ENCODE assay signal across 16 cellular contexts in genomic region chr11:3684129-3684685, GRCh38. TPM values are rescaled to one million over a fixed set of nuclear protein-coding genes. Genes with fewer than 3 reads are reported as not detected.
A peak's percentile ranks its signal among the peaks of the same experiment; 100 is the strongest.
DNase-seq lines count a peak whose midpoint lies in the region; ATAC-seq and TF ChIP-seq lines count a peak whose summit lies in the region.
"Had no signal": no experiment of that assay in that cellular context is flagged by ENCODE, and none has a peak within 500 bp of the region (broad histone marks: within the 10 kb centered on the region; RNA-seq: fewer than 3 reads in every experiment).

No MANE protein-coding gene starts in this region.

- peak overlapping the region; percentile 16 for H3K27ac Mint-ChIP-seq in osteocyte (ENCODE audit: unreplicated experiment)
- H3K27ac Mint-ChIP-seq: CD4-positive, alpha-beta T cell had no signal

- no peak for ATAC-seq in GM21381 (IDR thresholded peaks at IDR 0.05; ENCODE audit: unreplicated experiment)
- no peak for ATAC-seq in HG03469 (IDR thresholded peaks at IDR 0.05; ENCODE audit: unreplicated experiment)

- H3K9me3 Mint-ChIP-seq in osteocyte (ENCODE audit: unreplicated experiment), result no peaks in the 10 kb centered on the region
- H3K9me3 Mint-ChIP-seq: CD4-positive, alpha-beta T cell had no signal

- peaks cover 58% of the 10 kb centered on the region for H3K36me3 Mint-ChIP-seq in osteocyte (ENCODE audit: unreplicated experiment)

- no peak for TF ChIP-seq CTCF in osteocyte (IDR thresholded peaks at IDR 0.05)

- no peaks in the 10 kb centered on the region for H3K27me3 Mint-ChIP-seq in osteocyte (ENCODE audit: unreplicated experiment)
- H3K27me3 Mint-ChIP-seq: CD4-positive, alpha-beta T cell had no signal

- no peak overlapping the region for H3K4me3 Mint-ChIP-seq in osteocyte (ENCODE audit: unreplicated experiment)
- H3K4me3 Mint-ChIP-seq: CD4-positive, alpha-beta T cell had no signal

- H3K4me1 Mint-ChIP-seq in osteocyte (ENCODE audit: unreplicated experiment), result peaks cover 8% of the 10 kb centered on the region

- DNase-seq in EH (ENCODE audit: low read depth) (peak; percentile 32), M059J (ENCODE audit: low read depth) (peak; percentile 8), epidermal melanocyte (ENCODE audit: insufficient read length, low spot score) (peak; percentile 76), osteocyte (ENCODE audit: extremely low spot score, unreplicated experiment) (no peak), OCI-M2 (lab: John Stamatoyannopoulos, UW; ENCODE audit: unreplicated experiment) (no peak)
- DNase-seq: CD4-positive, alpha-beta T cell; MM.1S; NCI-H1092 treated with DMSO at 0.1 percent for 48 hours; NCI-H1694; NCI-H2107; NCI-H2227 treated with DMSO at 0.1 percent for 48 hours; NCI-H524; SHP77 had no signal

RNA-seq across cellular contexts. Expression of gene CHRNA10, which starts 13.0 kb away (rescaled TPM):
- 0.86 and 0.94 TPM in 2 replicates for total RNA-seq in M059J (2014; rRNA removed; shearing (Covaris generic))
- 0.94 and 1.1 TPM in 2 replicates for total RNA-seq in osteocyte

RNA-seq across cellular contexts. Expression of gene ART1, which starts 39.3 kb away (rescaled TPM):
- total RNA-seq in M059J (2014; rRNA removed; shearing (Covaris generic)), result not detected in 2 replicates
- not detected in 2 replicates for total RNA-seq in osteocyte
- total RNA-seq: CD4-positive, alpha-beta T cell; H1 had no signal

RNA-seq across cellular contexts. Expression of gene ART5, which starts 42.4 kb away (rescaled TPM):
- total RNA-seq in M059J (2014; rRNA removed; shearing (Covaris generic)), result not detected in 2 replicates
- 0.38 and 0.57 TPM in 2 replicates for total RNA-seq in osteocyte
- total RNA-seq: CD4-positive, alpha-beta T cell had no signal

Comparison
In these comparisons a context has a peak if more than half of its experiments do, and no peak if none do; other contexts are left out.
1. DNase-seq: peak in EH (single experiment), M059J (single experiment) and epidermal melanocyte (single experiment); none in osteocyte (single experiment) and OCI-M2 (single experiment).